Comparison of ENCODE assay signal across 14 cellular contexts in the genomic region with DNA sequence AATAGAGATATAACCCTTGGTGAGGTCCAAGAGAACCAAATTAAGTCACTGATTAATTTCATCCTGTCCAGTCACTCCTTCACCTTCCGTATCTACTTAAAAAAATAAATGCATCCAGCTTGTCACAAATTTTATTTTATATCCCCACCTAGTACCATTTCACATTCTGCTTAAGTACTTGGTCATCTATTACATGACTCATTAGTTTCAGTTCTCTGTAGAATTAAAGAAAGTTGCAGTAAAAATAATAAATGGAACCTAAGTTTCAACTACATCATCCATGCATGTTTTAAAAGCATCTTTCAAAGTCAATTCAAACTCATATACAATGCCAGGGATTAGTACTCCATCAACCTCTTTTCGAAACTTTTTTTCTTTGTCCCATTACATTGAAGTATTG.
DNase-seq lines count a peak whose midpoint lies in the region; ATAC-seq, FAIRE-seq and TF ChIP-seq lines count a peak whose summit lies in the region.
"Had no signal": no experiment of that assay in that cellular context is flagged by ENCODE, and none has a peak within 500 bp of the region (broad histone marks: within the 10 kb centered on the region; RNA-seq: fewer than 3 reads in every experiment).

No MANE protein-coding gene starts in this region.

- no peak overlapping the region for H3K27ac ChIP-seq in GM12878 (ENCODE audit: control insufficient read depth, insufficient read depth)

- no peak for TF ChIP-seq RAD21 in GM12878 (IDR thresholded peaks at IDR 0.05; ENCODE audit: insufficient read depth, low read depth, low read length)

- TF ChIP-seq POLR2A in GM12878 (IDR thresholded peaks at IDR 0.05; ENCODE audit: low read depth, low read length) = no peak

- no peaks in the 10 kb centered on the region for H3K4me1 ChIP-seq in GM12878 (ENCODE audit: control insufficient read depth, insufficient read depth, low read length)

- SMC1A ChIA-PET in GM12878 (lab: Charles Lee; ENCODE audit: uncharacterized antibody, unreplicated experiment) = interaction anchor here (1.8 kb wide), 1 partner anchor 19 kb away, joined by 5 read pairs; no protein-coding TSS in a partner anchor

- CTCF ChIA-PET in GM12878 (lab: Yijun Ruan, JAX) = no interaction called here

- RAD21 ChIA-PET in GM12878 (lab: Charles Lee; ENCODE audit: unreplicated experiment) = interaction anchor here (0.8 to 1.4 kb wide), 2 partner anchors 28 to 81 kb away, joined by 4 read pairs; no protein-coding TSS in a partner anchor

- no peak for TF ChIP-seq EP300 in GM12878 (IDR thresholded peaks at IDR 0.05; ENCODE audit: borderline replicate concordance in 1 of 2, control insufficient read depth in 1 of 2, low read depth in 2 of 2, low read length in 2 of 2)

- H3K36me3 ChIP-seq in GM12878 (ENCODE audit: control insufficient read depth in 2 of 2, insufficient read depth in 2 of 2, low read length in 1 of 2) = no peaks in the 10 kb centered on the region

- DNase-seq in GM12878 (ENCODE audit: low read depth, low spot score) (no peak), head of caudate nucleus (no peak), NCI-H146 (lab: John Stamatoyannopoulos, UW) (no peak)
- no peak for DNase-seq in stimulated activated CD4-positive, alpha-beta T cell treated with anti-CD3 and anti-CD28 coated beads, Interleukin-12 subunit alpha, Interleukin-12 subunit beta, amount 100 ng/mL, for 4 hours
- DNase-seq: AML-193, DMS53, NCI-H1417, NCI-H2029 treated with DMSO at 0.1 percent for 48 hours, NCI-H510A treated with DMSO at 0.1 percent for 48 hours, T-helper 1 cell had no signal

- TF ChIP-seq CTCF in GM12878 (IDR thresholded peaks at IDR 0.05 in 2 of 3, conservative IDR thresholded peaks at IDR 0.05 in 1 of 3; ENCODE audit: control insufficient read depth in 2 of 3, extremely low read depth in 1 of 3, insufficient read depth in 1 of 3, low read depth in 3 of 3, low read length in 3 of 3) = no peak

- H4K20me1 ChIP-seq in GM12878 (ENCODE audit: control insufficient read depth, insufficient read depth) = no peaks in the 10 kb centered on the region

- ATAC-seq in GM18861 (IDR thresholded peaks at IDR 0.05; ENCODE audit: unreplicated experiment) = peak; percentile 88
- peak; percentile 77 for ATAC-seq in GM21619 (IDR thresholded peaks at IDR 0.05; ENCODE audit: unreplicated experiment)
- ATAC-seq in HG03342 (IDR thresholded peaks at IDR 0.05; ENCODE audit: unreplicated experiment) = peak; percentile 69
- peak; percentile 75 for ATAC-seq in GM12878

- 50% methylated on average over 2 of the region's 2 CpGs for WGBS in GM12878 (ENCODE audit: insufficient coverage, insufficient replicate concordance, low lambda C conversion rate, missing lambda C conversion rate)

- in situ Hi-C loops in GM12878 (cut with MboI) = no loop called here

- H3K27me3 ChIP-seq in GM12878 (replicated peaks in 1 of 2; ENCODE audit: control insufficient read depth in 2 of 2, insufficient read depth in 2 of 2, low read length in 1 of 2) = no peaks in the 10 kb centered on the region

- no peak overlapping the region for H3K4me3 ChIP-seq in GM12878

- no peaks in the 10 kb centered on the region for H3K79me2 ChIP-seq in GM12878 (ENCODE audit: control insufficient read depth, insufficient read depth, low read length)

- no TSS peak for BruUV-seq in GM12878 (replicated peaks; lab: Mats Ljungman, UMichigan)

- no peak overlapping the region for H2AFZ ChIP-seq in GM12878 (ENCODE audit: control insufficient read depth, low read depth, low read length)

- no peak for FAIRE-seq in GM12878 (lab: Jason Lieb, UNC)
- FAIRE-seq: H54 had no signal

- no peaks in the 10 kb centered on the region for H3K9me3 ChIP-seq in GM12878 (replicated peaks; ENCODE audit: control insufficient read depth, insufficient read depth, low read length)

- no peak overlapping the region for H3K4me2 ChIP-seq in GM12878 (ENCODE audit: control insufficient read depth, insufficient read depth)

- POLR2A ChIA-PET in GM12878 (lab: Charles Lee) = interaction anchor here (1.4 kb wide), 1 partner anchor 17 kb away, joined by 5 read pairs; no protein-coding TSS in a partner anchor

- intact Hi-C loops in GM12878 (cut with micrococcal nuclease; ENCODE audit: unreplicated experiment) = no loop called here
- intact Hi-C loops in head of caudate nucleus (cut with DNase I) = no loop called here

- no peak overlapping the region for H3K9ac ChIP-seq in GM12878 (ENCODE audit: control insufficient read depth, insufficient read depth, low read length)

TF ChIP-seq in GM12878, 131 proteins besides CTCF, POLR2A, EP300 and RAD21:
- TF ChIP-seq DPF2 (IDR thresholded peaks at IDR 0.05) = peak; percentile 49; the same call in 1 of the 2 replicates
- peak; percentile 69 for TF ChIP-seq ATF7 (IDR thresholded peaks at IDR 0.05; ENCODE audit: low read depth)
- TF ChIP-seq SPI1 (IDR thresholded peaks at IDR 0.05; ENCODE audit: borderline replicate concordance, insufficient read depth, low read depth, low read length) = no peak
- TF ChIP-seq MTA2 (IDR thresholded peaks at IDR 0.05; ENCODE audit: low read depth) = peak; percentile 56; the same call in 1 of the 2 replicates
- no peak for TF ChIP-seq SKIL (IDR thresholded peaks at IDR 0.05; ENCODE audit: low read depth, poor library complexity, severe bottlenecking)
